8 cellular contexts compared by ENCODE assay signal in genomic region chr7:134513169-134513752, GRCh38. TPM values are rescaled to one million over a fixed set of nuclear protein-coding genes. Genes with fewer than 3 reads are reported as not detected.
DNase-seq lines count a peak whose midpoint lies in the region; ATAC-seq and TF ChIP-seq lines count a peak whose summit lies in the region.

No MANE protein-coding gene starts in this region.

- H3K79me2 ChIP-seq in trophoblast cell (ENCODE audit: control insufficient read depth, insufficient read depth, low read length, poor library complexity) = no peaks in the 10 kb centered on the region

- no peak overlapping the region for H4K12ac ChIP-seq in trophoblast cell (ENCODE audit: low read depth, low read length)

- H4K91ac ChIP-seq in trophoblast cell (ENCODE audit: low read depth, low read length) = peak overlapping the region; percentile 76

- WGBS in trophoblast cell (ENCODE audit: extremely low coverage, insufficient coverage, insufficient read length) = no CpG with 5 or more reads among the region's 9 CpGs

- no peak overlapping the region for H3K4me3 ChIP-seq in foreskin fibroblast (ENCODE audit: low read depth in 1 of 2, low read length in 2 of 2)
- no peak overlapping the region for H3K4me3 ChIP-seq in trophoblast cell (ENCODE audit: low read depth, low read length)

- H2BK120ac ChIP-seq in trophoblast cell (ENCODE audit: insufficient read depth, low read length, poor library complexity) = peak overlapping the region; percentile 50

- DNase-seq in DMS53 (lab: John Stamatoyannopoulos, UW) (peak; percentile 82), NCI-H345 (lab: John Stamatoyannopoulos, UW) (peak; percentile 39), foreskin fibroblast (peak; percentile 27 to 77), trophoblast cell (peak; percentile 63 to 92)
- DNase-seq in activated T-cell treated with anti-CD3 and anti-CD28 coated beads, Interleukin-2, amount 50 U/mL, for 1 hour = peak; percentile 24

- no peaks in the 10 kb centered on the region for H3K9me3 ChIP-seq in trophoblast cell (ENCODE audit: insufficient read depth, low read depth, low read length)

- no peak overlapping the region for H2BK12ac ChIP-seq in trophoblast cell (ENCODE audit: low read length)

- peak overlapping the region; percentile 8 for H3K14ac ChIP-seq in trophoblast cell (ENCODE audit: low read length)

- peaks cover 14 to 23% of the 10 kb centered on the region in 2 experiments for H3K4me1 ChIP-seq in trophoblast cell (ENCODE audit: control insufficient read depth in 1 of 2, insufficient read depth in 2 of 2, low read length in 2 of 2)

- H3K36me3 ChIP-seq in trophoblast cell (ENCODE audit: control insufficient read depth in 1 of 2, insufficient read depth in 2 of 2, low read length in 2 of 2) = no peaks in the 10 kb centered on the region

- H3K9ac ChIP-seq in trophoblast cell (ENCODE audit: low read length) = no peak overlapping the region

- peak; percentile 69 for ATAC-seq in GM21515 (IDR thresholded peaks at IDR 0.05; ENCODE audit: unreplicated experiment)
- ATAC-seq in HG02571 (IDR thresholded peaks at IDR 0.05; ENCODE audit: unreplicated experiment) = no peak
- no peak for ATAC-seq in HG03025 (IDR thresholded peaks at IDR 0.05; ENCODE audit: low FRiP score, unreplicated experiment)

- no peak overlapping the region for H3K18ac ChIP-seq in trophoblast cell (ENCODE audit: low read length)

- H2AFZ ChIP-seq in trophoblast cell (ENCODE audit: insufficient read depth, low read length, poor library complexity) = no peak overlapping the region

- H3K27me3 ChIP-seq in trophoblast cell (ENCODE audit: insufficient read depth, low read length) = no peaks in the 10 kb centered on the region

- TF ChIP-seq CTCF in foreskin fibroblast (IDR thresholded peaks at IDR 0.05; ENCODE audit: low read depth, low read length) = peak; percentile 60

- no peak overlapping the region for H3K27ac ChIP-seq in trophoblast cell (ENCODE audit: low read depth, low read length)

- H3K4me2 ChIP-seq in trophoblast cell (ENCODE audit: low read length) = no peak overlapping the region

- no peak overlapping the region for H4K8ac ChIP-seq in trophoblast cell (ENCODE audit: low read depth, low read length)

- H3K4ac ChIP-seq in trophoblast cell (ENCODE audit: low read depth, low read length) = no peak overlapping the region

- no peak overlapping the region for H2AK5ac ChIP-seq in trophoblast cell (ENCODE audit: low read length)

- H3K79me1 ChIP-seq in trophoblast cell (ENCODE audit: low read length) = peaks cover 16% of the 10 kb centered on the region

- no peak overlapping the region for H3K23ac ChIP-seq in trophoblast cell (ENCODE audit: low read length)

- peak overlapping the region; percentile 37 for H2BK5ac ChIP-seq in trophoblast cell (ENCODE audit: low read depth, low read length, poor library complexity)

RNA-seq across cellular contexts. Expression of gene AKR1B10, which starts 14.1 kb away (rescaled TPM):
- 0.05 and 0.08 TPM in 2 replicates for polyA plus RNA-seq in trophoblast cell (2013)

RNA-seq across cellular contexts. Expression of gene AKR1B15, which starts 35.6 kb away (rescaled TPM):
- polyA plus RNA-seq in trophoblast cell (2013) = 0.05 and 0.06 TPM in 2 replicates

RNA-seq across cellular contexts. Expression of gene AKR1B1, which starts 54.4 kb away (rescaled TPM):
- 219 and 229 TPM in 2 replicates for polyA plus RNA-seq in trophoblast cell (2013)

Comparison
In these comparisons a context has a peak if more than half of its experiments do, and no peak if none do; other contexts are left out.
1. DNase-seq: peak in every context shown above with its lines; median percentile 82 in DMS53; 78 in trophoblast cell; 52 in foreskin fibroblast; 39 in NCI-H345; 24 in activated T-cell treated with anti-CD3 and anti-CD28 coated beads, Interleukin-2, amount 50 U/mL, for 1 hour.